21 cellular contexts compared by ENCODE assay signal in the genomic region with DNA sequence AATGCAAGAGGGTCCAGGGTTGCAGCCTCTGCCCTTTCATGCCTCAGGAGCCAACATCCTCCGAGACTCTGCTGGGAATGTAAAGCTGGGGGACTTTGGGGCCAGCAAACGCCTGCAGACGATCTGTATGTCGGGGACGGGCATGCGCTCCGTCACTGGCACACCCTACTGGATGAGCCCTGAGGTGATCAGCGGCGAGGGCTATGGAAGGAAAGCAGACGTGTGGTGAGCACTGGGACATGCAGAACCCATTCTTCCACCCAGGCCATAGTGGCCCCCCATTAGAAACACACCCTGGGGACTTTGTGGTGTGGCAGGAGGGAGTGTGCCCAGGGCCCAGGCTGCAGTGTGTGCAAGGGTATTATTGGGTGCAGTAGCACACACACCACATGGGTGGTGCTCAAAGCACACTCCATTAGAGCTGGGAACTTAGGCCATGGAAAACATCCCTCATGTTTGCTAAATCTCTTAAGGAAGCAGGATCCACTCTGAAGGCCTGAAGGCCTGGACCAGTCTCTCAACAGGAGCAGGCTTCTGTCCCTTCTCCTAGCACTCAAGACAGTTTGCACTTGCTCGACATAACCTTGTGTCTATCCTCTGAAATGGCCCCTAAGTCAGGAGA. TPM values are rescaled to one million over a fixed set of nuclear protein-coding genes. Genes with fewer than 3 reads are reported as not detected.
DNase-seq lines count a peak whose midpoint lies in the region; ATAC-seq and TF ChIP-seq lines count a peak whose summit lies in the region.
"Had no signal": no experiment of that assay in that cellular context is flagged by ENCODE, and none has a peak within 500 bp of the region (broad histone marks: within the 10 kb centered on the region; RNA-seq: fewer than 3 reads in every experiment).

No MANE protein-coding gene starts in this region.

- intact Hi-C loops in spleen (cut with DNase I; ENCODE audit: low total_unique reads) = loop anchor here (10.0 kb wide), 3 partner anchors 52 to 132 kb away; a partner anchor contains a TSS

- H3K36me3 ChIP-seq in spleen = peaks cover 5 to 100% (median 72%) of the 10 kb centered on the region in 6 donors
- peaks cover 2% of the 10 kb centered on the region; the same call in 1 of the 2 replicates for H3K36me3 ChIP-seq in SJCRH30

- H3K27ac ChIP-seq in spleen (peak overlapping the region in 2 of 8 donors; percentile 20 to 100), SJCRH30 (no peak overlapping the region)
- H3K27ac ChIP-seq: C4-2B, gastroesophageal sphincter, SJSA1 had no signal

- H3K27me3 ChIP-seq in spleen (replicated peaks in 1 of 7) (no peaks in the 10 kb centered on the region), SJCRH30 (no peaks in the 10 kb centered on the region)
- H3K27me3 ChIP-seq: gastroesophageal sphincter, SJSA1 had no signal

- DNase-seq in activated T-cell treated with anti-CD3 and anti-CD28 coated beads, Interleukin-2, amount 50 U/mL, for 24 hours = no peak
- DNase-seq in activated T-cell treated with anti-CD3 and anti-CD28 coated beads, Interleukin-2, amount 50 U/mL, for 72 hours = no peak
- peak; percentile 94 for DNase-seq in NCI-H82 (lab: John Stamatoyannopoulos, UW)
- peak; percentile 70 for DNase-seq in spleen
- no peak for DNase-seq in NCI-H1930 (lab: John Stamatoyannopoulos, UW)
- no peak for DNase-seq in GM10266 (ENCODE audit: extremely low spot score)
- no peak for DNase-seq in SJCRH30
- DNase-seq: anterior cingulate cortex; kidney glomerular epithelial cell; mammary epithelial cell; NCI-H1417; NCI-H2171; NCI-H526 treated with DMSO at 0.1 percent for 48 hours; stimulated activated CD4-positive, alpha-beta T cell treated with anti-CD3 and anti-CD28 coated beads, Interleukin-2, amount 100 ng/mL, for 48 hours had no signal

- H3K4me1 ChIP-seq in spleen = peaks cover 22 to 50% (median 34%) of the 10 kb centered on the region in 6 donors
- no peaks in the 10 kb centered on the region for H3K4me1 ChIP-seq in SJCRH30
- H3K4me1 ChIP-seq: SJSA1 had no signal

- no peak for ATAC-seq in activated T-cell treated with anti-CD3 and anti-CD28 coated beads, Interleukin-2, amount 50 U/mL, for 72 hours (replicated peaks in 1 of 2)
- ATAC-seq: esophagus mucosa, gastroesophageal sphincter had no signal

- peaks cover 49% of the 10 kb centered on the region for H3K4me1 Mint-ChIP-seq in activated T-cell treated with anti-CD3 and anti-CD28 coated beads, Interleukin-2, amount 50 U/mL, for 24 hours (ENCODE audit: low read depth)
- H3K4me1 Mint-ChIP-seq in activated T-cell treated with anti-CD3 and anti-CD28 coated beads, Interleukin-2, amount 50 U/mL, for 72 hours (ENCODE audit: low read depth) = peaks cover 46% of the 10 kb centered on the region
- peaks cover 11% of the 10 kb centered on the region for H3K4me1 Mint-ChIP-seq in brain

- H3K27ac Mint-ChIP-seq in activated T-cell treated with anti-CD3 and anti-CD28 coated beads, Interleukin-2, amount 50 U/mL, for 24 hours = peak overlapping the region; percentile 63
- H3K27ac Mint-ChIP-seq in activated T-cell treated with anti-CD3 and anti-CD28 coated beads, Interleukin-2, amount 50 U/mL, for 72 hours = no peak overlapping the region
- peak overlapping the region in 3 of 5 experiments; percentile 52 to 83 (median 75) for H3K27ac Mint-ChIP-seq in brain

- 93 to 96% (median 93%) methylated on average over 5 to 11 of the region's 11 CpGs for WGBS in spleen, 5 donors

- H3K9me3 ChIP-seq in spleen (no peaks in the 10 kb centered on the region), SJCRH30 (replicated peaks) (no peaks in the 10 kb centered on the region)
- H3K9me3 ChIP-seq: gastroesophageal sphincter, SJSA1 had no signal

- H3K9me3 Mint-ChIP-seq in activated T-cell treated with anti-CD3 and anti-CD28 coated beads, Interleukin-2, amount 50 U/mL, for 24 hours = no peaks in the 10 kb centered on the region
- no peaks in the 10 kb centered on the region for H3K9me3 Mint-ChIP-seq in activated T-cell treated with anti-CD3 and anti-CD28 coated beads, Interleukin-2, amount 50 U/mL, for 72 hours
- no peaks in the 10 kb centered on the region for H3K9me3 Mint-ChIP-seq in brain
- H3K9me3 Mint-ChIP-seq: central memory CD8-positive, alpha-beta T cell had no signal

- H3K27me3 Mint-ChIP-seq in activated T-cell treated with anti-CD3 and anti-CD28 coated beads, Interleukin-2, amount 50 U/mL, for 24 hours = no peaks in the 10 kb centered on the region
- no peaks in the 10 kb centered on the region for H3K27me3 Mint-ChIP-seq in activated T-cell treated with anti-CD3 and anti-CD28 coated beads, Interleukin-2, amount 50 U/mL, for 72 hours (ENCODE audit: low read depth)
- no peaks in the 10 kb centered on the region for H3K27me3 Mint-ChIP-seq in brain
- H3K27me3 Mint-ChIP-seq: central memory CD8-positive, alpha-beta T cell had no signal

- H3K4me3 ChIP-seq in spleen (no peak overlapping the region), SJCRH30 (no peak overlapping the region)
- H3K4me3 ChIP-seq: gastroesophageal sphincter, SJSA1, skin epidermis had no signal

- TF ChIP-seq POLR2A in spleen (IDR thresholded peaks at IDR 0.05) = no peak

- TF ChIP-seq CTCF in brain (conservative IDR thresholded peaks at IDR 0.05) (no peak), spleen (IDR thresholded peaks at IDR 0.05 in 8 of 11, conservative IDR thresholded peaks at IDR 0.05 in 3 of 11) (no peak), GM10266 (IDR thresholded peaks at IDR 0.05; ENCODE audit: control insufficient read depth, insufficient read depth, low read depth, missing control alignments) (no peak)

- H3K4me3 Mint-ChIP-seq in activated T-cell treated with anti-CD3 and anti-CD28 coated beads, Interleukin-2, amount 50 U/mL, for 24 hours = no peak overlapping the region
- H3K4me3 Mint-ChIP-seq in activated T-cell treated with anti-CD3 and anti-CD28 coated beads, Interleukin-2, amount 50 U/mL, for 72 hours = no peak overlapping the region
- no peak overlapping the region for H3K4me3 Mint-ChIP-seq in brain

- peaks cover 84% of the 10 kb centered on the region for H3K36me3 Mint-ChIP-seq in activated T-cell treated with anti-CD3 and anti-CD28 coated beads, Interleukin-2, amount 50 U/mL, for 24 hours (ENCODE audit: low read depth)
- H3K36me3 Mint-ChIP-seq in activated T-cell treated with anti-CD3 and anti-CD28 coated beads, Interleukin-2, amount 50 U/mL, for 72 hours (ENCODE audit: insufficient read depth in 2 of 2) = peaks cover 0 to 5% of the 10 kb centered on the region in 2 donors
- peaks cover 32% of the 10 kb centered on the region for H3K36me3 Mint-ChIP-seq in brain

RNA-seq across cellular contexts. Expression of a gene that starts 7.6 kb away (rescaled TPM):
- total RNA-seq in activated T-cell treated with anti-CD3 and anti-CD28 coated beads, Interleukin-2, amount 50 U/mL, for 72 hours = 100 to 1,000 TPM; 227 to 324 TPM
- polyA plus RNA-seq in brain (ENCODE audit: insufficient read depth, low read depth, low replicate concordance) (71.4 TPM), spleen (100 to 1,000 TPM; 414 to 554 (median 480) TPM)
- total RNA-seq in spleen = 100 to 1,000 TPM; 211 to 381 (median 249) TPM
- 23.1 and 23.2 TPM in 2 replicates for total RNA-seq in SJCRH30 (2014; rRNA removed; shearing (Covaris generic))

RNA-seq across cellular contexts. Expression of a gene that starts 49.3 kb away (rescaled TPM):
- 10 to 100 TPM; 71.7 to 77.7 TPM for total RNA-seq in activated T-cell treated with anti-CD3 and anti-CD28 coated beads, Interleukin-2, amount 50 U/mL, for 72 hours
- polyA plus RNA-seq in brain (ENCODE audit: insufficient read depth, low read depth, low replicate concordance) = 51.6 TPM
- 10 to 100 TPM; 43.9 to 72.0 (median 60.7) TPM for total RNA-seq in spleen
- polyA plus RNA-seq in spleen = 10 to 100 TPM; 20.5 to 31.3 (median 26.6) TPM
- total RNA-seq in SJCRH30 (2014; rRNA removed; shearing (Covaris generic)) = 16.8 and 23.2 TPM in 2 replicates

Comparison
In these comparisons a context has a peak if more than half of its experiments do, and no peak if none do; other contexts are left out.
1. DNase-seq: peak in NCI-H82 (single experiment) and spleen (single experiment); none in activated T-cell treated with anti-CD3 and anti-CD28 coated beads, Interleukin-2, amount 50 U/mL, for 24 hours (single experiment), activated T-cell treated with anti-CD3 and anti-CD28 coated beads, Interleukin-2, amount 50 U/mL, for 72 hours (0 of 2), NCI-H1930 (0 of 2), GM10266 (single experiment) and SJCRH30 (0 of 2).